9 cellular contexts compared by ENCODE assay signal in the genomic region with DNA sequence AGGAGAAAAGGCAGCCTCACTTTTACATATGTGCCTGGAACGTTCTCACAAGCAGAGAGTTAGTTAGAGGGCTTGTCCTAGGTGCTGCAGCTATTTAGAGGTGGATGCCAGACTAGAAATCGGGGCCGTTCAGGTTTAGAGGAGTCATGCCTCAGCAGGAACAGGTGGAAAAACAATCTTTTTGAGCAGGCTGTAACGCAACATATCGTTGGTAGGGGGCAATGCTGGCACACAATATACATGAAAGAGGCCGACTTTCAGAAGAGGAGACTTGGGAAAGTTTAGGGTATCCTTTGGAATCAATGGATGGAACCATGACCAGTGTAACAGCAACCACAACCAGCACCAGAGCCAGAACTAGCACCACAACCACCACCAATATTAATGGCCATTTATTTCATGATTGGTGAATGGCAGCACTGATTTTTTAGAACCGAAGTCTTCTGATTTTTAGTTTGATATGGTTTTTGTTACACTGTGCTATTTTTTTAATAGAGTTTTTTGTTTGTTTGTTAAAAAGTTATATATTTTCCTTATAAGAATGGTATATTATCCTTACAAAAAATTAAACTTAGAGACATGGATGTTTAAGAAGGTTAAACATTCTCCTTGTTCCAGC. TPM values are rescaled to one million over a fixed set of nuclear protein-coding genes. Genes with fewer than 3 reads are reported as not detected.
DNase-seq lines count a peak whose midpoint lies in the region; ATAC-seq and TF ChIP-seq lines count a peak whose summit lies in the region.
"Had no signal": no experiment of that assay in that cellular context is flagged by ENCODE, and none has a peak within 500 bp of the region (broad histone marks: within the 10 kb centered on the region; RNA-seq: fewer than 3 reads in every experiment).

No MANE protein-coding gene starts in this region.

- no peak overlapping the region for H3K18ac ChIP-seq in neuronal stem cell (ENCODE audit: low read length)

- H3K4ac ChIP-seq in neuronal stem cell (ENCODE audit: low read length) = no peak overlapping the region

- no peak overlapping the region for H4K8ac ChIP-seq in neuronal stem cell (ENCODE audit: low read depth, low read length)

- peak; percentile 37 to 67 for DNase-seq in NCI-H524 (lab: John Stamatoyannopoulos, UW)
- DNase-seq in NCI-H524 treated with DMSO at 0.1 percent for 48 hours (lab: John Stamatoyannopoulos, UW) = no peak
- peak; percentile 48 for DNase-seq in NCI-H146 (lab: John Stamatoyannopoulos, UW)
- peak; percentile 30 for DNase-seq in astrocyte of the spinal cord (ENCODE audit: low read depth, low spot score)
- peak; percentile 30 for DNase-seq in neuronal stem cell (ENCODE audit: low spot score)
- no peak for DNase-seq in activated CD4-positive, CD25-positive, alpha-beta regulatory T cell treated with anti-CD3 and anti-CD28 coated beads, Interleukin-2, amount 50 U/mL, for 72 hours
- DNase-seq in stimulated activated CD4-positive, alpha-beta T cell treated with anti-CD3 and anti-CD28 coated beads, Interleukin-2, amount 100 ng/mL, for 48 hours = no peak

- no peak overlapping the region for H3K23ac ChIP-seq in neuronal stem cell (ENCODE audit: low read depth, low read length, poor library complexity)

- peak; percentile 53 for TF ChIP-seq CTCF in astrocyte of the spinal cord (IDR thresholded peaks at IDR 0.05; ENCODE audit: low read depth, low read length)

- H3K27ac ChIP-seq in neuronal stem cell (replicated peaks; ENCODE audit: low read length) = no peak overlapping the region
- H3K27ac ChIP-seq: BLaER1 had no signal

- in situ Hi-C loops in astrocyte of the spinal cord (cut with HindIII; ENCODE audit: low sequenced_read_pairs) = no loop called here

- H3K9ac ChIP-seq in neuronal stem cell (ENCODE audit: low read depth, low read length, poor library complexity) = no peak overlapping the region
- H3K9ac ChIP-seq: BLaER1 had no signal

- H2BK12ac ChIP-seq in neuronal stem cell (ENCODE audit: low read length) = no peak overlapping the region

- no peak overlapping the region for H2BK15ac ChIP-seq in neuronal stem cell (ENCODE audit: low read length)

- no peak overlapping the region for H2AK5ac ChIP-seq in neuronal stem cell (ENCODE audit: low read depth, low read length)

- no peak overlapping the region for H2AFZ ChIP-seq in neuronal stem cell (ENCODE audit: low read length)

- H2BK120ac ChIP-seq in neuronal stem cell (ENCODE audit: low read depth, low read length) = no peak overlapping the region

- H3K79me1 ChIP-seq in neuronal stem cell (ENCODE audit: low read depth, low read length) = no peaks in the 10 kb centered on the region

- no peak overlapping the region for H4K91ac ChIP-seq in neuronal stem cell (ENCODE audit: low read depth, low read length, poor library complexity)

- no peak overlapping the region for H3K14ac ChIP-seq in neuronal stem cell (ENCODE audit: low read length)

- H3K4me1 ChIP-seq in neuronal stem cell (ENCODE audit: control insufficient read depth in 2 of 2, insufficient read depth in 1 of 2, low read depth in 1 of 2, low read length in 2 of 2) = peaks cover 0 to 4% of the 10 kb centered on the region in 2 donors
- H3K4me1 ChIP-seq: BLaER1 had no signal

- no peak overlapping the region for H3K4me3 ChIP-seq in astrocyte of the spinal cord (ENCODE audit: low read depth, low read length)
- H3K4me3 ChIP-seq in neuronal stem cell (ENCODE audit: low read length in 2 of 2) = no peak overlapping the region
- H3K4me3 ChIP-seq: BLaER1 had no signal

- no peak for ATAC-seq in HG02973 (IDR thresholded peaks at IDR 0.05; ENCODE audit: unreplicated experiment)

- H3K9me3 ChIP-seq in neuronal stem cell (replicated peaks in 1 of 2; ENCODE audit: control insufficient read depth in 2 of 2, insufficient read depth in 1 of 2, low read depth in 1 of 2, low read length in 2 of 2) = no peaks in the 10 kb centered on the region
- H3K9me3 ChIP-seq: BLaER1 had no signal

- H3K36me3 ChIP-seq in neuronal stem cell (replicated peaks in 1 of 2; ENCODE audit: control insufficient read depth in 2 of 2, insufficient read depth in 2 of 2, low read length in 2 of 2) = no peaks in the 10 kb centered on the region
- H3K36me3 ChIP-seq: BLaER1 had no signal

- H3K4me2 ChIP-seq in neuronal stem cell (ENCODE audit: insufficient read depth, low read length, poor library complexity, severe bottlenecking) = no peak overlapping the region
- H3K4me2 ChIP-seq: BLaER1 had no signal

- no CpG with 5 or more reads among the region's 7 CpGs for WGBS in neuronal stem cell (ENCODE audit: extremely low coverage in 2 of 2, insufficient read length in 2 of 2, insufficient replicate concordance in 1 of 2), 2 donors

- H3K27me3 ChIP-seq in neuronal stem cell (ENCODE audit: control insufficient read depth in 3 of 3, insufficient read depth in 3 of 3, low read depth in 1 of 3, low read length in 3 of 3) = peaks cover 0 to 2% (median 0%) of the 10 kb centered on the region in 3 experiments
- H3K27me3 ChIP-seq: BLaER1 had no signal

- H2BK5ac ChIP-seq in neuronal stem cell (ENCODE audit: low read length) = no peak overlapping the region

RNA-seq across cellular contexts. Expression of a gene that starts 14.9 kb away (rescaled TPM):
- polyA plus RNA-seq in neuronal stem cell (2013, experiment 1 of 2) = 33.4 TPM
- 33.5 TPM for polyA plus RNA-seq in neuronal stem cell (2013, experiment 2 of 2)

Comparison
In these comparisons a context has a peak if more than half of its experiments do, and no peak if none do; other contexts are left out.
1. DNase-seq: peak in NCI-H524 (2 of 2), NCI-H146 (single experiment), astrocyte of the spinal cord (single experiment) and neuronal stem cell (single experiment); none in NCI-H524 treated with DMSO at 0.1 percent for 48 hours (single experiment), activated CD4-positive, CD25-positive, alpha-beta regulatory T cell treated with anti-CD3 and anti-CD28 coated beads, Interleukin-2, amount 50 U/mL, for 72 hours (single experiment) and stimulated activated CD4-positive, alpha-beta T cell treated with anti-CD3 and anti-CD28 coated beads, Interleukin-2, amount 100 ng/mL, for 48 hours (0 of 2).